ENCODE assay signal across 8 cellular contexts in the genomic region with DNA sequence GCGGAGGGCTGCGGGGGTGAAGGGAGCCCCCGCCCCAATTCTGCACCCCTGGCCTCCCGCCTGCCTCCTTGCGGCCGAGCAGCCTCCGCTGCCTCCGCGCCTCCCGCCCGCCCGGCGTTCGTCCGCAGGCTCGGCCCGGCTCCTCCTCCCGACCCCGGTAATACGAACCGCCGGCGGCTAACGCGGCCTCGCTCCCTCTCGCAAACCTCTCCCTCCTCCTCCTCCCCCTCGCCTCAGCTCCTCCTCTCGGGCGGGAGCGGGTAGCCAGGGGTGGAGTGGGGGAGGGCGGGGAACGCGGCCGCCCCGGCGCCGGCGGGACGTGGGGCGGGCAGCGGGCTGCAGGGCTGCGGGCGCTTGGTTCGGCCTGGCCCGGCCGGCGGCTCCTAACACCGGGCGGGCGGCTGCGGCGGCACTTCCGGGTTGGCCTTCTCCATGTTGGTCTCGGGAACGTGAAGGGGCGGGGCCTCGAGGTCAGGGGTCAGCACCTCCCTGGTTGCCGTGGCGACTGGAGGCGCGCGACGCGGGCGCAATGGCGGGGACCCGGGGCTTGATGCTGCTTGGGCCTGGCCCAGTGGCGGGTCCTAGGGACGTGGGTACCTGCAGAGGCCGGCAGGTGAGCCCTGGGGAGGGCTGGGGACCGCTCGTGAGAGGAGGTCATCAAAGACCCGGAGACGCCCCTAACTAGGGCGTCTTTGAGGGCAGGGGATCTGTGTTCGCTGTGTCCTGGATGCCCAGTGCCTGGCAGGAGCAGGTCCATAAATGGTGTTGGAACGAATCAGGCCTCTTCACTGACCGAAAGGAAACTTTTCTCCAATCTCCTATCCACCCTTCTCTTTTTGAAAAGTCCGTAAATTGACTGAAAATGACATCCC. TPM values are rescaled to one million over a fixed set of nuclear protein-coding genes. Genes with fewer than 3 reads are reported as not detected.
A peak's percentile ranks its signal among the peaks of the same experiment; 100 is the strongest.
DNase-seq lines count a peak whose midpoint lies in the region; ATAC-seq and TF ChIP-seq lines count a peak whose summit lies in the region.

RAB11FIP2 (minus strand) TSS at position 451 of the 872 bp plus-strand sequence. CDS start 778 bp downstream, outside the sequence.

- H3K4me2 ChIP-seq in DOHH2 (ENCODE audit: low read length): peak within 1 kb of the TSS; percentile 69

- peak within 1 kb of the TSS; percentile 59 to 63 for H3K27ac Mint-ChIP-seq in natural killer cell

- TF ChIP-seq CTCF in DOHH2 (IDR thresholded peaks at IDR 0.05; ENCODE audit: low read depth, low read length, poor library complexity, severe bottlenecking) (no peak), Panc1 (IDR thresholded peaks at IDR 0.05) (peak; percentile 40; the same call in 1 of the 2 replicates), fibroblast of mammary gland (conservative IDR thresholded peaks at IDR 0.05; ENCODE audit: control insufficient read depth, insufficient read depth, low read depth, low read length) (no peak), natural killer cell (IDR thresholded peaks at IDR 0.05) (no peak)

- H4K20me1 ChIP-seq in DOHH2 (ENCODE audit: control insufficient read depth, insufficient read depth, low read depth, low read length): no peaks in the 10 kb centered on the region

- peaks cover 0 to 12% of the 10 kb centered on the region in 2 donors for H3K27me3 Mint-ChIP-seq in natural killer cell (ENCODE audit: low read depth in 2 of 2)

- BruUV-seq in Panc1 (replicated peaks; lab: Mats Ljungman, UMichigan): no TSS peak

- CTCF ChIA-PET in Panc1 (lab: Charles Lee): interaction anchor here (0.6 kb wide), 1 partner anchor 453 kb away, joined by 6 read pairs; no protein-coding TSS in a partner anchor

- peaks cover 47% of the 10 kb centered on the region for H3K79me2 ChIP-seq in DOHH2 (ENCODE audit: control insufficient read depth, low read length)

- H3K9me3 ChIP-seq in DOHH2 (ENCODE audit: control insufficient read depth, insufficient read depth, low read length) (no peaks in the 10 kb centered on the region), Panc1 (ENCODE audit: control insufficient read depth, insufficient read depth, low read depth, low read length) (no peaks in the 10 kb centered on the region)

- H3F3A ChIP-seq in DOHH2 (ENCODE audit: control insufficient read depth, insufficient read depth): no peaks in the 10 kb centered on the region

- peak within 1 kb of the TSS; percentile 85 for H3K4me3 Mint-ChIP-seq in natural killer cell

- H3K4me1 ChIP-seq in DOHH2 (ENCODE audit: control insufficient read depth, low read length) (peaks cover 37% of the 10 kb centered on the region), Panc1 (ENCODE audit: control insufficient read depth, insufficient read depth, low read length) (peaks cover 24% of the 10 kb centered on the region)

- in situ Hi-C loops in KBM-7 (cut with MboI; ENCODE audit: low pct_unique_long_range_greater_than_20kb, low sequenced_read_pairs): no loop called here
- in situ Hi-C loops in Panc1 (cut with HindIII; ENCODE audit: low pct_unique_long_range_greater_than_20kb, low sequenced_read_pairs): no loop called here

- no peaks in the 10 kb centered on the region for H3K9me2 ChIP-seq in DOHH2 (replicated peaks; ENCODE audit: control insufficient read depth, low read length)

- no peaks in the 10 kb centered on the region for H3K36me3 Mint-ChIP-seq in natural killer cell

- H3K27ac ChIP-seq in DOHH2 (ENCODE audit: low read depth, low read length) (peak within 1 kb of the TSS; percentile 54), Panc1 (ENCODE audit: low read length) (peak within 1 kb of the TSS; percentile 94)

- H3K36me3 ChIP-seq in DOHH2 (ENCODE audit: control insufficient read depth, low read length) (no peaks in the 10 kb centered on the region; the same call in 1 of the 2 replicates), Panc1 (ENCODE audit: control insufficient read depth, insufficient read depth, low read length) (no peaks in the 10 kb centered on the region; the same call in 1 of the 2 replicates)

- POLR2A ChIA-PET in Panc1 (lab: Charles Lee): interaction anchor here (0.6 kb wide), 1 partner anchor 86 kb away, joined by 5 read pairs; no protein-coding TSS in a partner anchor

- DNase-seq in KBM-7: peak; percentile 83
- peak; percentile 17 for DNase-seq in Panc1 (ENCODE audit: low read depth, low spot score)
- peak; percentile 89 to 95 for DNase-seq in activated T-helper 1 cell treated with anti-CD3 and anti-CD28 coated beads, Interleukin-2, amount 50 U/mL, for 16 hours (ENCODE audit: low read depth in 1 of 2, low spot score in 1 of 2)
- peak; percentile 85 for DNase-seq in fibroblast of mammary gland (ENCODE audit: low read depth)
- peak; percentile 97 for DNase-seq in natural killer cell
- DNase-seq in stimulated activated naive CD4-positive, alpha-beta T cell (lab: John Stamatoyannopoulos, UW): peak; percentile 89 to 96 (median 94)

- H3K27me3 ChIP-seq in DOHH2 (ENCODE audit: control insufficient read depth, low read length) (no peaks in the 10 kb centered on the region), Panc1 (ENCODE audit: control insufficient read depth, insufficient read depth, low read length) (no peaks in the 10 kb centered on the region)

- peaks cover 18 to 27% of the 10 kb centered on the region in 2 donors for H3K4me1 Mint-ChIP-seq in natural killer cell

- no peaks in the 10 kb centered on the region for H3K9me3 Mint-ChIP-seq in natural killer cell

- intact Hi-C loops in Panc1 (cut with micrococcal nuclease; ENCODE audit: unreplicated experiment) (loop anchor here (10.0 kb wide), 2 partner anchors 198 to 512 kb away; no protein-coding TSS in a partner anchor), natural killer cell (cut with micrococcal nuclease) (no loop called here)

- peak within 1 kb of the TSS; percentile 95 for H3K4me3 ChIP-seq in DOHH2 (ENCODE audit: low read length)
- H3K4me3 ChIP-seq in Panc1 (ENCODE audit: low read depth in 2 of 2, low read length in 2 of 2): peak within 1 kb of the TSS; percentile 84 to 89
- peak within 1 kb of the TSS; percentile 76 for H3K4me3 ChIP-seq in fibroblast of mammary gland (ENCODE audit: control insufficient read depth, low read depth, low read length)

- ATAC-seq in GM21723 (IDR thresholded peaks at IDR 0.05; ENCODE audit: unreplicated experiment): peak; percentile 96
- ATAC-seq in Panc1: peak; percentile 96
- peak; percentile 92 to 98 (median 93) for ATAC-seq in natural killer cell

RNA-seq across cellular contexts. Expression of gene RAB11FIP2, which starts in this region (rescaled TPM):
- total RNA-seq in Panc1 (2021; ENCODE audit: unreplicated experiment) (18.1 TPM), natural killer cell (10 to 100 TPM; 30.1 to 37.1 (median 32.1) TPM)
- polyA plus RNA-seq in Panc1 (2012; ENCODE audit: insufficient read length): 6.1 TPM

Comparison
In these comparisons a context has a peak if more than half of its experiments do, and no peak if none do; other contexts are left out.
1. Peak in every context shown above with its lines: DNase-seq, ATAC-seq, H3K4me3 ChIP-seq and H3K27ac ChIP-seq.
2. DNase-seq: peak in every context shown above with its lines; median percentile 97 in natural killer cell; 94 in stimulated activated naive CD4-positive, alpha-beta T cell; 92 in activated T-helper 1 cell treated with anti-CD3 and anti-CD28 coated beads, Interleukin-2, amount 50 U/mL, for 16 hours; 85 in fibroblast of mammary gland; 83 in KBM-7; 17 in Panc1.